21 cellular contexts compared by ENCODE assay signal in the genomic region with DNA sequence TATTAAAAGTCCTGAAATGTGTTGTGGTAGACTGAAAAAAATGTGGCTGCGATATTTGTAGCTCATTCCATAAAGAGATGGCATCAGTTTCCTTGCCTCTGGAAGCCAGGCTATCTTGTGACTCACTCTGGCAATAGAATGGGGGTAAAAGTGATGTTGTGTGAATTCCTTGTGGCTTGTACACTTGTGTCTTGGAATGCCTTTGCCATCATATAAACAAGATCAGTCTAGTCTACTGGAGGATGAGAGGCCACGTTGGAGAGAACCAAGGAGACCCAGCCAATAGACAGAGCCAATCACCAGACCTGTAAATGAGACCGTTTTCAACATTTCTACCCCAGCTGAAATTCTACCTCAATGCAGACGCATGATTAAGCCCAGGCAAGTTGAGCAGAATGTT.
DNase-seq lines count a peak whose midpoint lies in the region; ATAC-seq and TF ChIP-seq lines count a peak whose summit lies in the region.
"Had no signal": no experiment of that assay in that cellular context is flagged by ENCODE, and none has a peak within 500 bp of the region (broad histone marks: within the 10 kb centered on the region; RNA-seq: fewer than 3 reads in every experiment).

No MANE protein-coding gene starts in this region.

- TF ChIP-seq CTCF in MCF 10A (IDR thresholded peaks at IDR 0.05; ENCODE audit: unreplicated experiment) (no peak), breast epithelium (IDR thresholded peaks at IDR 0.05) (no peak), fibroblast of the aortic adventitia (IDR thresholded peaks at IDR 0.05; ENCODE audit: insufficient read depth, low read length) (no peak), upper lobe of right lung (IDR thresholded peaks at IDR 0.05) (no peak), A673 (conservative IDR thresholded peaks at IDR 0.05; ENCODE audit: low read depth, low read length) (no peak)

- no peak overlapping the region for H3K27ac Mint-ChIP-seq in MCF 10A (ENCODE audit: low read depth, unreplicated experiment)
- H3K27ac Mint-ChIP-seq: endodermal cell, GM23338, naive B cell, T-cell had no signal

- ATAC-seq in upper lobe of right lung, result no peak
- ATAC-seq: GM23338, heart right ventricle, K562, left lung, psoas muscle, T-cell had no signal

- BruUV-seq in MCF 10A (replicated peaks; lab: Mats Ljungman, UMichigan) (no TSS peak), A673 (replicated peaks; lab: Mats Ljungman, UMichigan) (no TSS peak)

- no peaks in the 10 kb centered on the region for H3K9me3 Mint-ChIP-seq in MCF 10A (ENCODE audit: unreplicated experiment)

- H3K27ac ChIP-seq in breast epithelium (no peak overlapping the region), upper lobe of right lung (no peak overlapping the region), A673 (ENCODE audit: low read depth, low read length, poor library complexity, severe bottlenecking) (no peak overlapping the region)
- H3K27ac ChIP-seq: 22Rv1, heart right ventricle, left lung, psoas muscle had no signal

- H3K4me1 Mint-ChIP-seq in MCF 10A (ENCODE audit: insufficient read depth, unreplicated experiment), result peaks cover 5% of the 10 kb centered on the region
- H3K4me1 Mint-ChIP-seq: GM23338, naive B cell had no signal

- no peaks in the 10 kb centered on the region for H3K27me3 Mint-ChIP-seq in MCF 10A (ENCODE audit: insufficient read depth, unreplicated experiment)

- no peaks in the 10 kb centered on the region for H3K36me3 ChIP-seq in breast epithelium
- H3K36me3 ChIP-seq in upper lobe of right lung, result no peaks in the 10 kb centered on the region
- H3K36me3 ChIP-seq in A673 (ENCODE audit: insufficient read depth, low read length, poor library complexity, severe bottlenecking), result no peaks in the 10 kb centered on the region
- H3K36me3 ChIP-seq: heart right ventricle, left lung had no signal

- H3K9me3 ChIP-seq in breast epithelium (no peaks in the 10 kb centered on the region), upper lobe of right lung (no peaks in the 10 kb centered on the region), A673 (ENCODE audit: low read depth, low read length, poor library complexity, severe bottlenecking) (peaks cover 9% of the 10 kb centered on the region)
- H3K9me3 ChIP-seq: Caco-2, heart right ventricle, left lung, psoas muscle had no signal

- no peak overlapping the region for H3K4me3 ChIP-seq in breast epithelium
- H3K4me3 ChIP-seq in fibroblast of the aortic adventitia (ENCODE audit: low read depth, low read length), result no peak overlapping the region
- H3K4me3 ChIP-seq in upper lobe of right lung, result no peak overlapping the region
- H3K4me3 ChIP-seq in A673 (ENCODE audit: low read depth, low read length, poor library complexity, severe bottlenecking), result no peak overlapping the region
- H3K4me3 ChIP-seq: GM23338, heart right ventricle, K562, left lung, psoas muscle had no signal

- TF ChIP-seq POLR2A in breast epithelium (IDR thresholded peaks at IDR 0.05), result no peak

- DNase-seq in MCF 10A (ENCODE audit: unreplicated experiment), result peak; percentile 70
- DNase-seq in breast epithelium (ENCODE audit: low spot score in 2 of 2), result no peak
- peak; percentile 79 for DNase-seq in amniotic epithelial cell (ENCODE audit: low read depth)
- peak; percentile 31 for DNase-seq in fibroblast of the aortic adventitia (ENCODE audit: low read depth)
- DNase-seq in NCI-H526 treated with DMSO at 0.1 percent for 48 hours (lab: John Stamatoyannopoulos, UW), result no peak
- no peak for DNase-seq in upper lobe of right lung
- no peak for DNase-seq in amygdala (lab: John Stamatoyannopoulos, UW)
- no peak for DNase-seq in A673 (ENCODE audit: low spot score)
- DNase-seq: activated gamma-delta T cell treated with Interleukin-2 at 50 U/mL for 16 hours, Caco-2, endodermal cell, heart right ventricle, left lung, naive B cell, NCI-H187 treated with DMSO at 0.1 percent for 48 hours, NCI-H524, psoas muscle, T-cell had no signal

- H3K27me3 ChIP-seq in breast epithelium, result no peaks in the 10 kb centered on the region
- no peaks in the 10 kb centered on the region for H3K27me3 ChIP-seq in upper lobe of right lung
- no peaks in the 10 kb centered on the region for H3K27me3 ChIP-seq in A673 (replicated peaks; ENCODE audit: insufficient read depth, low read depth, low read length, poor library complexity)
- H3K27me3 ChIP-seq: heart right ventricle, left lung had no signal

- CTCF ChIA-PET in MCF 10A (lab: Yijun Ruan, JAX) (interaction anchor here (0.5 to 3.5 kb wide), 5 partner anchors 14 to 1838 kb away, joined by 3 to 22 read pairs (median 3); a partner anchor contains a TSS), A673 (lab: Charles Lee) (no interaction called here)

- no peak overlapping the region for H3K4me3 Mint-ChIP-seq in MCF 10A (ENCODE audit: unreplicated experiment)
- H3K4me3 Mint-ChIP-seq: endodermal cell, GM23338, naive B cell, T-cell had no signal

- POLR2A ChIA-PET in MCF 10A (lab: Yijun Ruan, JAX), result interaction anchor here (0.6 to 3.3 kb wide), 2 partner anchors 18 to 558 kb away, joined by 4 to 10 read pairs; no protein-coding TSS in a partner anchor
- POLR2A ChIA-PET in A673 (lab: Charles Lee; ENCODE audit: low non-redundant PET), result no interaction called here

- no peaks in the 10 kb centered on the region for H3K36me3 Mint-ChIP-seq in MCF 10A (ENCODE audit: insufficient read depth, unreplicated experiment)

- H3K4me1 ChIP-seq in breast epithelium (peaks cover 0 to 4% of the 10 kb centered on the region in 2 donors), upper lobe of right lung (no peaks in the 10 kb centered on the region), A673 (ENCODE audit: insufficient read depth, low read length, poor library complexity, severe bottlenecking) (peaks cover 7% of the 10 kb centered on the region)
- H3K4me1 ChIP-seq: psoas muscle had no signal

- intact Hi-C loops in MCF 10A (cut with micrococcal nuclease) (no loop called here), breast epithelium (cut with DNase I; ENCODE audit: low total_unique reads) (no loop called here), upper lobe of right lung (cut with DNase I) (no loop called here), A673 (cut with micrococcal nuclease; ENCODE audit: unreplicated experiment) (no loop called here)

Comparison
In these comparisons a context has a peak if more than half of its experiments do, and no peak if none do; other contexts are left out.
1. DNase-seq: peak in MCF 10A (single experiment), amniotic epithelial cell (single experiment) and fibroblast of the aortic adventitia (single experiment); none in breast epithelium (0 of 2), NCI-H526 treated with DMSO at 0.1 percent for 48 hours (single experiment), upper lobe of right lung (single experiment), amygdala (0 of 56) and A673 (single experiment).